ENCODE assay signal across 9 cellular contexts in the genomic region with DNA sequence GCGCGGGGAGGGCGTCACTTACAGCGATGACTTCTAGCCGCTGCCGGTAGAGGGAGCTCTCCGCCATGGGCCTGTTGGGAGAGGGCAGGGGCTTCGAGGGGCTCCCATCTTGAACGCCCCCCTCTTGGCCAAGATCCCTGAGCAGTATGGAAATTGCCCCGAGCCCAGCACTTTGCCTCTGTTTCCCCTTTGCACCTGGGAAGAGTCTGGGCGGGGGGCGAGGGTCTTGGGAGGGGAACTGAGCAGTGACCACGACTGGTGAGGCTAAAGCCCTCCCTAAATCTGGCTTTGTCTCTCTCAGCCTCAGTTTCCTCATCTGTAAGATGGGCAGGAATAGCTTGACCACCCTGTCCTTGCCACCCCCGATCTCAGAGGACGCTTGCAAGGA. TPM values are rescaled to one million over a fixed set of nuclear protein-coding genes. Genes with fewer than 3 reads are reported as not detected.
DNase-seq lines count a peak whose midpoint lies in the region; ATAC-seq and TF ChIP-seq lines count a peak whose summit lies in the region.
"Had no signal": no experiment of that assay in that cellular context is flagged by ENCODE, and none has a peak within 500 bp of the region (broad histone marks: within the 10 kb centered on the region; RNA-seq: fewer than 3 reads in every experiment).

No MANE protein-coding gene starts in this region.

- no peaks in the 10 kb centered on the region for H3K79me2 ChIP-seq in SU-DHL-6 (ENCODE audit: insufficient read depth, low read length)

- H2BK5ac ChIP-seq in neuronal stem cell (ENCODE audit: low read length): no peak overlapping the region

- no peak overlapping the region for H3K23ac ChIP-seq in neuronal stem cell (ENCODE audit: low read depth, low read length, poor library complexity)

- DNase-seq in ELR (ENCODE audit: low read depth): peak; percentile 26
- no peak for DNase-seq in brain microvascular endothelial cell
- DNase-seq in neuronal stem cell (ENCODE audit: low spot score): peak; percentile 37
- no peak for DNase-seq in thyroid gland
- no peak for DNase-seq in NCI-H345 treated with DMSO at 0.1 percent for 48 hours (lab: John Stamatoyannopoulos, UW; ENCODE audit: unreplicated experiment)
- DNase-seq in HuH-7 (ENCODE audit: low spot score): no peak

- no peak overlapping the region for H3K4me2 ChIP-seq in SU-DHL-6 (ENCODE audit: low read depth, low read length, poor library complexity, severe bottlenecking)
- H3K4me2 ChIP-seq in neuronal stem cell (ENCODE audit: insufficient read depth, low read length, poor library complexity, severe bottlenecking): no peak overlapping the region

- TF ChIP-seq POLR2A in thyroid gland (IDR thresholded peaks at IDR 0.05): no peak

- no peaks in the 10 kb centered on the region for H3K79me1 ChIP-seq in neuronal stem cell (ENCODE audit: low read depth, low read length)

- H3K9ac ChIP-seq in SU-DHL-6 (ENCODE audit: low read length): no peak overlapping the region
- H3K9ac ChIP-seq in neuronal stem cell (ENCODE audit: low read depth, low read length, poor library complexity): no peak overlapping the region

- H4K20me1 ChIP-seq in SU-DHL-6 (ENCODE audit: low read depth, low read length): no peaks in the 10 kb centered on the region

- H3K4ac ChIP-seq in neuronal stem cell (ENCODE audit: low read length): no peak overlapping the region

- H3K4me3 ChIP-seq in SU-DHL-6 (ENCODE audit: insufficient read depth, low read length, poor library complexity, severe bottlenecking) (no peak overlapping the region), brain microvascular endothelial cell (ENCODE audit: low read depth, low read length) (no peak overlapping the region), neuronal stem cell (ENCODE audit: low read length in 2 of 2) (no peak overlapping the region), thyroid gland (replicated peaks in 1 of 3) (no peak overlapping the region)

- H2BK15ac ChIP-seq in neuronal stem cell (ENCODE audit: low read length): no peak overlapping the region

- no peak overlapping the region for H4K91ac ChIP-seq in neuronal stem cell (ENCODE audit: low read depth, low read length, poor library complexity)

- H3F3A ChIP-seq in SU-DHL-6 (ENCODE audit: insufficient read depth): no peaks in the 10 kb centered on the region

- H3K36me3 ChIP-seq in SU-DHL-6 (ENCODE audit: low read length): no peaks in the 10 kb centered on the region
- no peaks in the 10 kb centered on the region for H3K36me3 ChIP-seq in brain microvascular endothelial cell (replicated peaks)
- H3K36me3 ChIP-seq in neuronal stem cell (replicated peaks in 1 of 2; ENCODE audit: control insufficient read depth in 2 of 2, insufficient read depth in 2 of 2, low read length in 2 of 2): no peaks in the 10 kb centered on the region
- H3K36me3 ChIP-seq in thyroid gland: no peaks in the 10 kb centered on the region

- H3K4me1 ChIP-seq in neuronal stem cell (ENCODE audit: control insufficient read depth in 2 of 2, insufficient read depth in 1 of 2, low read depth in 1 of 2, low read length in 2 of 2) (peaks cover 3 to 4% of the 10 kb centered on the region in 2 donors), thyroid gland (peaks cover 16 to 45% of the 10 kb centered on the region in 2 donors)

- H3K18ac ChIP-seq in neuronal stem cell (ENCODE audit: low read length): peak overlapping the region; percentile 54

- no peak for ATAC-seq in GM18498 (IDR thresholded peaks at IDR 0.05; ENCODE audit: unreplicated experiment)

- peak overlapping the region; percentile 85 for H2AK5ac ChIP-seq in neuronal stem cell (ENCODE audit: low read depth, low read length)

- TF ChIP-seq CTCF in SU-DHL-6 (IDR thresholded peaks at IDR 0.05; ENCODE audit: insufficient read depth, low read length, poor library complexity, severe bottlenecking) (peak; percentile 53), brain microvascular endothelial cell (IDR thresholded peaks at IDR 0.05; ENCODE audit: low read depth, low read length, missing control alignments) (peak; percentile 88), thyroid gland (IDR thresholded peaks at IDR 0.05) (peak in 2 of 6 experiments; percentile 24 to 47)

- no peaks in the 10 kb centered on the region for H3K9me2 ChIP-seq in SU-DHL-6 (replicated peaks; ENCODE audit: insufficient read depth, low read length)

- H4K8ac ChIP-seq in neuronal stem cell (ENCODE audit: low read depth, low read length): no peak overlapping the region

- WGBS in neuronal stem cell (ENCODE audit: extremely low coverage in 2 of 2, insufficient read length in 2 of 2, insufficient replicate concordance in 1 of 2), 2 donors: no CpG with 5 or more reads among the region's 15 CpGs
- WGBS in thyroid gland, 2 donors: 36 to 61% methylated on average over 8 to 15 of the region's 15 CpGs

- intact Hi-C loops in thyroid gland (cut with DNase I): no loop called here

- H2BK120ac ChIP-seq in neuronal stem cell (ENCODE audit: low read depth, low read length): no peak overlapping the region

- H3K14ac ChIP-seq in neuronal stem cell (ENCODE audit: low read length): no peak overlapping the region

- no peak overlapping the region for H2BK12ac ChIP-seq in neuronal stem cell (ENCODE audit: low read length)

- H3K9me3 ChIP-seq in SU-DHL-6 (ENCODE audit: insufficient read depth, low read length) (no peaks in the 10 kb centered on the region), neuronal stem cell (replicated peaks in 1 of 2; ENCODE audit: control insufficient read depth in 2 of 2, insufficient read depth in 1 of 2, low read depth in 1 of 2, low read length in 2 of 2) (no peaks in the 10 kb centered on the region), thyroid gland (no peaks in the 10 kb centered on the region)

- H2AFZ ChIP-seq in SU-DHL-6 (ENCODE audit: low read depth, low read length, severe bottlenecking) (no peak overlapping the region), neuronal stem cell (ENCODE audit: low read length) (no peak overlapping the region)

- no peak overlapping the region for H3K27ac ChIP-seq in SU-DHL-6 (ENCODE audit: low read depth, low read length)
- H3K27ac ChIP-seq in brain microvascular endothelial cell: no peak overlapping the region
- no peak overlapping the region for H3K27ac ChIP-seq in neuronal stem cell (replicated peaks; ENCODE audit: low read length)
- H3K27ac ChIP-seq in thyroid gland: no peak overlapping the region

- in situ Hi-C loops in brain microvascular endothelial cell (cut with HindIII; ENCODE audit: low pct_ligation_motif_present, low sequenced_read_pairs): no loop called here

- H3K27me3 ChIP-seq in SU-DHL-6 (ENCODE audit: low read length) (0 out of 2 replicates have a peak, but pooled peaks cover 4% of the 10 kb centered on the region), brain microvascular endothelial cell (replicated peaks) (peaks cover 12% of the 10 kb centered on the region), neuronal stem cell (ENCODE audit: control insufficient read depth in 3 of 3, insufficient read depth in 3 of 3, low read depth in 1 of 3, low read length in 3 of 3) (peaks cover 0 to 28% (median 14%) of the 10 kb centered on the region in 3 experiments), thyroid gland (no peaks in the 10 kb centered on the region)

RNA-seq across cellular contexts. Expression of gene PALM3, which starts 2.8 kb away (rescaled TPM):
- polyA plus RNA-seq in neuronal stem cell (2013, experiment 1 of 2): 10.2 TPM
- 10.4 TPM for polyA plus RNA-seq in neuronal stem cell (2013, experiment 2 of 2)
- 1 to 10 TPM; 4.8 to 9.6 (median 6.8) TPM for total RNA-seq in thyroid gland

RNA-seq across cellular contexts. Expression of gene MISP3, which starts 13.5 kb away (rescaled TPM):
- polyA plus RNA-seq in neuronal stem cell (2013, experiment 1 of 2): 1.6 TPM
- polyA plus RNA-seq in neuronal stem cell (2013, experiment 2 of 2): 1.7 TPM
- 1 to 10 TPM; 7.9 to 9.9 (median 9.1) TPM for total RNA-seq in thyroid gland

RNA-seq across cellular contexts. Expression of gene C19orf67, which starts 26.5 kb away (rescaled TPM):
- not detected for polyA plus RNA-seq in neuronal stem cell (2013, experiment 1 of 2)
- polyA plus RNA-seq in neuronal stem cell (2013, experiment 2 of 2): not detected
- not detected for total RNA-seq in thyroid gland

RNA-seq across cellular contexts. Expression of gene IL27RA, which starts 27.5 kb away (rescaled TPM):
- polyA plus RNA-seq in neuronal stem cell (2013, experiment 1 of 2): 4.8 TPM
- polyA plus RNA-seq in neuronal stem cell (2013, experiment 2 of 2): 4.3 TPM
- 1 to 10 TPM; 1.9 to 4.9 (median 3.4) TPM for total RNA-seq in thyroid gland

RNA-seq across cellular contexts. Expression of gene RLN3, which starts 31.1 kb away (rescaled TPM):
- polyA plus RNA-seq in neuronal stem cell (2013, experiment 1 of 2): not detected
- not detected for polyA plus RNA-seq in neuronal stem cell (2013, experiment 2 of 2)
- not detected for total RNA-seq in thyroid gland
- total RNA-seq: HT1080 had no signal

Comparison
In these comparisons a context has a peak if more than half of its experiments do, and no peak if none do; other contexts are left out.
1. DNase-seq: peak in ELR (single experiment) and neuronal stem cell (single experiment); none in brain microvascular endothelial cell (single experiment), thyroid gland (0 of 2), NCI-H345 treated with DMSO at 0.1 percent for 48 hours (single experiment) and HuH-7 (single experiment).